19 cellular contexts compared by ENCODE assay signal in genomic region chr14:23430016-23430732, GRCh38. TPM values are rescaled to one million over a fixed set of nuclear protein-coding genes. Genes with fewer than 3 reads are reported as not detected.
"Had no signal": no experiment of that assay in that cellular context is flagged by ENCODE, and none has a peak within 500 bp of the region (broad histone marks: within the 10 kb centered on the region; RNA-seq: fewer than 3 reads in every experiment).

No MANE protein-coding gene starts in this region.

- H3K36me3 Mint-ChIP-seq: activated naive CD4-positive, alpha-beta T cell treated with anti-CD3 and anti-CD28 coated beads, Interleukin-2, amount 50 U/mL, for 72 hours; memory B cell had no signal

- H3K4me3 Mint-ChIP-seq: activated T-cell treated with anti-CD3 and anti-CD28 coated beads, Interleukin-2, amount 50 U/mL, for 24 hours; effector memory CD8-positive, alpha-beta T cell; memory B cell; nephron progenitor cell; stimulated activated naive CD8-positive, alpha-beta T cell treated with anti-CD3 and anti-CD28 coated beads, Interleukin-15, amount 100 ng/mL, for 72 hours had no signal

- H3K4me3 ChIP-seq: ovary, tibial nerve, vagina had no signal

- H3K27ac Mint-ChIP-seq: activated naive CD4-positive, alpha-beta T cell treated with anti-CD3 and anti-CD28 coated beads, Interleukin-2, amount 50 U/mL, for 72 hours; activated T-cell treated with anti-CD3 and anti-CD28 coated beads, Interleukin-2, amount 50 U/mL, for 24 hours; effector memory CD8-positive, alpha-beta T cell; memory B cell; nephron progenitor cell; stimulated activated naive CD8-positive, alpha-beta T cell treated with anti-CD3 and anti-CD28 coated beads, Interleukin-15, amount 100 ng/mL, for 72 hours had no signal

- H3K36me3 ChIP-seq: ovary, tibial nerve, vagina had no signal

- H3K27me3 Mint-ChIP-seq: activated T-cell treated with anti-CD3 and anti-CD28 coated beads, Interleukin-2, amount 50 U/mL, for 24 hours had no signal

- H3K9me3 ChIP-seq: ovary, tibial nerve, vagina had no signal

- H3K27me3 ChIP-seq: ovary, tibial nerve, vagina had no signal

- H3K27ac ChIP-seq: foreskin keratinocyte, ovary, tibial nerve, vagina had no signal

- DNase-seq: activated CD4-positive, alpha-beta T cell treated with anti-CD3 and anti-CD28 coated beads for 1 hour; activated CD4-positive, alpha-beta T cell treated with anti-CD3 and anti-CD28 coated beads, Interleukin-2, amount 50 U/mL, for 4 hours; activated T-cell treated with anti-CD3 and anti-CD28 coated beads, Interleukin-2, amount 50 U/mL, for 24 hours; central memory CD4-positive, alpha-beta T cell; effector memory CD8-positive, alpha-beta T cell; foreskin keratinocyte; nephron progenitor cell; SHP77 treated with DMSO at 0.1 percent for 48 hours; stimulated activated CD4-positive, alpha-beta T cell treated with anti-CD3 and anti-CD28 coated beads, Interleukin-1b, Interleukin-23, amount 100 ng/mL, for 48 hours; stimulated activated naive CD8-positive, alpha-beta T cell treated with anti-CD3 and anti-CD28 coated beads, Interleukin-15, amount 100 ng/mL, for 72 hours; T-helper 1 cell had no signal

- ATAC-seq: effector memory CD8-positive, alpha-beta T cell; foreskin keratinocyte; left lobe of liver; SK-N-SH treated with all-trans-retinoic acid at 6 μM for 48 hours; stimulated activated naive CD8-positive, alpha-beta T cell treated with anti-CD3 and anti-CD28 coated beads, Interleukin-15, amount 100 ng/mL, for 72 hours had no signal

- H3K4me1 ChIP-seq: foreskin keratinocyte, tibial nerve, vagina had no signal

- H3K4me1 Mint-ChIP-seq: stimulated activated naive CD8-positive, alpha-beta T cell treated with anti-CD3 and anti-CD28 coated beads, Interleukin-15, amount 100 ng/mL, for 72 hours had no signal

- H3K9me3 Mint-ChIP-seq: activated naive CD4-positive, alpha-beta T cell treated with anti-CD3 and anti-CD28 coated beads, Interleukin-2, amount 50 U/mL, for 72 hours; activated T-cell treated with anti-CD3 and anti-CD28 coated beads, Interleukin-2, amount 50 U/mL, for 24 hours; effector memory CD8-positive, alpha-beta T cell; memory B cell; nephron progenitor cell; stimulated activated naive CD8-positive, alpha-beta T cell treated with anti-CD3 and anti-CD28 coated beads, Interleukin-15, amount 100 ng/mL, for 72 hours had no signal

RNA-seq across cellular contexts. Expression of gene MYH7, which starts 5.3 kb away (rescaled TPM):
- total RNA-seq: activated naive CD4-positive, alpha-beta T cell treated with anti-CD3 and anti-CD28 coated beads, Interleukin-2, amount 50 U/mL, for 72 hours; foreskin keratinocyte; left lobe of liver; renal cortical epithelial cell; vagina had no signal
- polyA plus RNA-seq: foreskin keratinocyte had no signal

RNA-seq across cellular contexts. Expression of gene MYH6, which starts 22.1 kb away (rescaled TPM):
- total RNA-seq: foreskin keratinocyte, left lobe of liver, renal cortical epithelial cell, vagina had no signal
- polyA plus RNA-seq: foreskin keratinocyte had no signal

RNA-seq across cellular contexts. Expression of gene CMTM5, which starts 53.3 kb away (rescaled TPM):
- total RNA-seq: activated naive CD4-positive, alpha-beta T cell treated with anti-CD3 and anti-CD28 coated beads, Interleukin-2, amount 50 U/mL, for 72 hours; foreskin keratinocyte; left lobe of liver; renal cortical epithelial cell; vagina had no signal
- polyA plus RNA-seq: foreskin keratinocyte had no signal

RNA-seq across cellular contexts. Expression of gene IL25, which starts 57.6 kb away (rescaled TPM):
- total RNA-seq: activated naive CD4-positive, alpha-beta T cell treated with anti-CD3 and anti-CD28 coated beads, Interleukin-2, amount 50 U/mL, for 72 hours; foreskin keratinocyte; left lobe of liver; ovary; renal cortical epithelial cell; tibial nerve; vagina had no signal
- polyA plus RNA-seq: foreskin keratinocyte, ovary had no signal
